8 cellular contexts compared by ENCODE assay signal in the genomic region with DNA sequence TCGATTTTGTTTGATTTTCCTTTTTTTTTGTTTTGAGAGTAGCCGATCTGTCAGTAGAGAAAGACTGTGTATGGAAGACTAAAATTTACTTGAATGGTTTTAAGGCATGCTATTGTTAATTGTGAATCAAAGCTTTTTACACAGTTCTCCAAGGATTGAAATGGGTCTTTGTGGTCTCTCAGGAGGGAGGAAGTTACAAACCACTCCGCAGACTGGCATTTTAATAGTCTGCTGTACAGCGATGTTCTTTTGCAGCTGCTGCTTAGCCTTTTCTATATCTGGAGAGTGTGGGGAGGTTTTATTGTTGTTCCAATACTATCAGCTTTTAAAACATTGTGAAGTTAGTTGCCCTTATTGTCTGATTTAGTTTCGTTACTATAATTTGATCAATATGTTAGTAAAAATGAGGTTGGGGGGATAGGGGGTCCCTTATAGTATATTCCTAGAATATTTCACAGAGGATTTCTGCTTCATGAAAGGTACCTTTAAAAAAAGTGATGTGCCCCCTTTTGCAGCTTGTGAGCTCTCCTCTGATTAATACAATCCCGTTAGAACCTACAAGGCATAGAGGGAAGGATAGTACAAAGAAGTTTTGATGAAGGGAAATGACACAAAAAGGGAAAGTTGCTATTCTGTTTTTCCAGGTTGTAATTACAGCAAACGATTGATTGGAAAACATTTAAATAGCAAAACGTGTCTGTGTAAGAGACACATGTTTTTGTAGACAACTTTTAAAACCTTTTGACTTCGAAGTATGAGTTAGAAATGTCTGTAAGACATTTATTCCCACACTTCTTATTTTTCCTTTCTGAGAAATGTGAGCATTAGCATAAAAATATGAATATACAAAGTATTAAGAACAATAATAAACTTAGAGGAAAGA.
DNase-seq lines count a peak whose midpoint lies in the region; ATAC-seq and TF ChIP-seq lines count a peak whose summit lies in the region.
"Had no signal": no experiment of that assay in that cellular context is flagged by ENCODE, and none has a peak within 500 bp of the region (broad histone marks: within the 10 kb centered on the region; RNA-seq: fewer than 3 reads in every experiment).

No MANE protein-coding gene starts in this region.

- H3K79me2 ChIP-seq in fibroblast of lung (ENCODE audit: control insufficient read depth, insufficient read depth, low read length): peaks cover 55% of the 10 kb centered on the region

- H3K4me1 ChIP-seq in fibroblast of lung (ENCODE audit: control insufficient read depth, extremely low read depth, insufficient read depth, low read length): peaks cover 13% of the 10 kb centered on the region

- ATAC-seq in HG03439 (IDR thresholded peaks at IDR 0.05; ENCODE audit: unreplicated experiment): no peak

- H3K9me3 ChIP-seq in fibroblast of lung (ENCODE audit: control insufficient read depth, insufficient read depth, low read depth, low read length): no peaks in the 10 kb centered on the region

- peak; percentile 40 for DNase-seq in HCEC 1CT
- peak; percentile 87 for DNase-seq in NCI-H69 (lab: John Stamatoyannopoulos, UW)
- DNase-seq in fibroblast of lung (ENCODE audit: low read depth in 2 of 2): peak; percentile 29 to 75
- peak; percentile 40 for DNase-seq in retina
- DNase-seq in NCI-H187 treated with DMSO at 0.1 percent for 48 hours (lab: John Stamatoyannopoulos, UW): no peak
- DNase-seq in HUDEP-2 (lab: John Stamatoyannopoulos, UW; ENCODE audit: unreplicated experiment in 76 of 76): no peak
- DNase-seq: T1000 had no signal

- no peaks in the 10 kb centered on the region for H4K20me1 ChIP-seq in fibroblast of lung (ENCODE audit: control insufficient read depth, extremely low read depth, insufficient read depth, low read length)

- TF ChIP-seq CTCF in fibroblast of lung (conservative IDR thresholded peaks at IDR 0.05 in 1 of 2, IDR thresholded peaks at IDR 0.05 in 1 of 2; ENCODE audit: low read depth in 1 of 2, low read length in 2 of 2): no peak

- H3K9ac ChIP-seq in fibroblast of lung (ENCODE audit: insufficient read depth, low read length): peak overlapping the region; percentile 11

- H3K36me3 ChIP-seq in fibroblast of lung (ENCODE audit: control insufficient read depth, insufficient read depth, low read length): no peaks in the 10 kb centered on the region

- H3K4me3 ChIP-seq in fibroblast of lung (replicated peaks in 1 of 4; ENCODE audit: control extremely low read depth in 1 of 4, insufficient read depth in 1 of 4, low read depth in 3 of 4, low read length in 4 of 4): peak overlapping the region; percentile 24 to 84 (median 48)

- peak overlapping the region; percentile 92 for H3K4me2 ChIP-seq in fibroblast of lung (ENCODE audit: extremely low read depth, insufficient read depth, low read length)

- H3K27me3 ChIP-seq in fibroblast of lung (ENCODE audit: control insufficient read depth, insufficient read depth, low read length): no peaks in the 10 kb centered on the region

- peak overlapping the region; percentile 69 for H3K27ac ChIP-seq in fibroblast of lung (ENCODE audit: insufficient read depth, low read length)

- H2AFZ ChIP-seq in fibroblast of lung (ENCODE audit: low read length): no peak overlapping the region

Comparison
In these comparisons a context has a peak if more than half of its experiments do, and no peak if none do; other contexts are left out.
1. DNase-seq: peak in HCEC 1CT (single experiment), NCI-H69 (single experiment), fibroblast of lung (2 of 2) and retina (single experiment); none in NCI-H187 treated with DMSO at 0.1 percent for 48 hours (single experiment) and HUDEP-2 (0 of 76).